In the genomic region with DNA sequence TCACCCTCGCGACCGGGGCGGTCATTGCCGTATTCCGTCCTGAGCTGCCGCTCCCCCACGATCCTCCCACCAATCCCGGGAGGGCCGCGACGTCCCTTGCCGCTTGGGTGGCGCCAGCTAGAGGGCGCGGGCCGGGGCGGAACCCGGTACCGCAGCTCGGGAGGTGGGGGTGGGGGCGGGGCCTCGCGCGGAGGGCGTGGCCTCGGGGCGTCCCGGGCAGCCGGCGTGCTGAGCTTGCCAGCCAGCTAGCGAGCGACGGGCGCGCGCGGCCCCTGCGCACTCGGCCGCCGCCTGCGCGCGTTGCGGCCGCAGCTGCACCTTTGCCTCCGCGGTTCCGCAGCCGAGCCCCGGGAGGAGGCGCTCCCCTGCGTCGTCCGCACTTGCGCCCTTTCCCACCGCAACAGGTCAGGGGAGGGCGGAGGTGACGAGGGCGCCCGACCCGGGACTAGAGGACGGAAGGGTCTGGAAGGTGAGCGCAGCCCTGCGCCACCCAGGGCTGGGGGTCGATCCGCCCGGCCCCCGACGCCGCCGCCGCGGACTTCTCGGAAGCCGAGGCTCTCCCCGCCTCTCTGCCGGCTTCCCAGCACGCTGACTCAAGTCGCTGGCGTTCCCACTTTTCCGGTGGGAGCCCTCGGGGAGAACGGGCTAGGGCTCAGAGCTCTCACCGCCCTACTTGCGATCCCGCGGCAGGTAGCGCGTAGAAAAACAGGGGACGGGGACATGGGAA, we compare ENCODE assay signal across 8 cellular contexts. TPM values are rescaled to one million over a fixed set of nuclear protein-coding genes. Genes with fewer than 3 reads are reported as not detected.
DNase-seq lines count a peak whose midpoint lies in the region; ATAC-seq, FAIRE-seq and TF ChIP-seq lines count a peak whose summit lies in the region.

A gene with protein sequence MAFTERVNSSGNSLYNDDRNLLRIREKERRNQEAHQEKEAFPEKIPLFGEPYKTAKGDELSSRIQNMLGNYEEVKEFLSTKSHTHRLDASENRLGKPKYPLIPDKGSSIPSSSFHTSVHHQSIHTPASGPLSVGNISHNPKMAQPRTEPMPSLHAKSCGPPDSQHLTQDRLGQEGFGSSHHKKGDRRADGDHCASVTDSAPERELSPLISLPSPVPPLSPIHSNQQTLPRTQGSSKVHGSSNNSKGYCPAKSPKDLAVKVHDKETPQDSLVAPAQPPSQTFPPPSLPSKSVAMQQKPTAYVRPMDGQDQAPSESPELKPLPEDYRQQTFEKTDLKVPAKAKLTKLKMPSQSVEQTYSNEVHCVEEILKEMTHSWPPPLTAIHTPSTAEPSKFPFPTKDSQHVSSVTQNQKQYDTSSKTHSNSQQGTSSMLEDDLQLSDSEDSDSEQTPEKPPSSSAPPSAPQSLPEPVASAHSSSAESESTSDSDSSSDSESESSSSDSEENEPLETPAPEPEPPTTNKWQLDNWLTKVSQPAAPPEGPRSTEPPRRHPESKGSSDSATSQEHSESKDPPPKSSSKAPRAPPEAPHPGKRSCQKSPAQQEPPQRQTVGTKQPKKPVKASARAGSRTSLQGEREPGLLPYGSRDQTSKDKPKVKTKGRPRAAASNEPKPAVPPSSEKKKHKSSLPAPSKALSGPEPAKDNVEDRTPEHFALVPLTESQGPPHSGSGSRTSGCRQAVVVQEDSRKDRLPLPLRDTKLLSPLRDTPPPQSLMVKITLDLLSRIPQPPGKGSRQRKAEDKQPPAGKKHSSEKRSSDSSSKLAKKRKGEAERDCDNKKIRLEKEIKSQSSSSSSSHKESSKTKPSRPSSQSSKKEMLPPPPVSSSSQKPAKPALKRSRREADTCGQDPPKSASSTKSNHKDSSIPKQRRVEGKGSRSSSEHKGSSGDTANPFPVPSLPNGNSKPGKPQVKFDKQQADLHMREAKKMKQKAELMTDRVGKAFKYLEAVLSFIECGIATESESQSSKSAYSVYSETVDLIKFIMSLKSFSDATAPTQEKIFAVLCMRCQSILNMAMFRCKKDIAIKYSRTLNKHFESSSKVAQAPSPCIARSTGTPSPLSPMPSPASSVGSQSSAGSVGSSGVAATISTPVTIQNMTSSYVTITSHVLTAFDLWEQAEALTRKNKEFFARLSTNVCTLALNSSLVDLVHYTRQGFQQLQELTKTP (plus strand): TSS at position 240 of the 727 bp plus-strand sequence. CDS start 13,523 bp downstream, outside the sequence.

- WGBS in pancreas, 2 donors: 0% methylated on average over 65 to 92 of the region's 92 CpGs

- DNase-seq in NCI-H1092 treated with DMSO at 0.1 percent for 48 hours (lab: John Stamatoyannopoulos, UW) (peak; percentile 84), SKM-1 (lab: John Stamatoyannopoulos, UW; ENCODE audit: unreplicated experiment) (peak; percentile 72), glutamatergic neuron (peak; percentile 82), pancreas (peak; percentile 93 to 97 (median 96)), tibial artery (peak; percentile 89 to 98)
- peak; percentile 80 to 88 for DNase-seq in activated naive CD4-positive, alpha-beta T cell treated with anti-CD3 and anti-CD28 coated beads, Interleukin-2, amount 50 U/mL, for 72 hours (ENCODE audit: low spot score in 2 of 2)

- H3K4me1 ChIP-seq in pancreas (peaks cover 26 to 37% (median 34%) of the 10 kb centered on the region in 3 donors), tibial artery (peaks cover 0 to 49% (median 28%) of the 10 kb centered on the region in 4 donors)

- FAIRE-seq in pancreas (lab: Jason Lieb, UNC): no peak

- H3K4me3 ChIP-seq in pancreas: peak within 1 kb of the TSS; percentile 75 to 96 (median 88)
- peak within 1 kb of the TSS; percentile 84 to 91 for H3K4me3 ChIP-seq in tibial artery

- H3K9me3 ChIP-seq in pancreas: no peaks in the 10 kb centered on the region
- H3K9me3 ChIP-seq in tibial artery: no peaks in the 10 kb centered on the region

- intact Hi-C loops in pancreas (cut with DNase I): loop anchor here in 1 of 3 donors (5.0 kb wide), 1 partner anchor 72 kb away; no protein-coding TSS in a partner anchor
- intact Hi-C loops in tibial artery (cut with DNase I; ENCODE audit: low total_unique reads): loop anchor here (5.0 kb wide), 1 partner anchor 72 kb away; no protein-coding TSS in a partner anchor

- H3K27ac ChIP-seq in pancreas (peak within 1 kb of the TSS; percentile 96 to 99 (median 98)), tibial artery (peak within 1 kb of the TSS; percentile 88 to 96)

- peaks cover 13 to 16% of the 10 kb centered on the region in 2 donors for H3K36me3 Mint-ChIP-seq in activated naive CD4-positive, alpha-beta T cell treated with anti-CD3 and anti-CD28 coated beads, Interleukin-2, amount 50 U/mL, for 72 hours
- no peaks in the 10 kb centered on the region for H3K36me3 Mint-ChIP-seq in glutamatergic neuron (ENCODE audit: unreplicated experiment)

- ATAC-seq in HG02610 (IDR thresholded peaks at IDR 0.05; ENCODE audit: unreplicated experiment): peak; percentile 44
- peak; percentile 70 to 71 for ATAC-seq in activated naive CD4-positive, alpha-beta T cell treated with anti-CD3 and anti-CD28 coated beads, Interleukin-2, amount 50 U/mL, for 72 hours
- ATAC-seq in pancreas: peak; percentile 80 to 88 (median 85)

- no peaks in the 10 kb centered on the region for H3K27me3 ChIP-seq in pancreas
- H3K27me3 ChIP-seq in tibial artery: no peaks in the 10 kb centered on the region

- peak within 1 kb of the TSS; percentile 87 to 93 for H3K27ac Mint-ChIP-seq in activated naive CD4-positive, alpha-beta T cell treated with anti-CD3 and anti-CD28 coated beads, Interleukin-2, amount 50 U/mL, for 72 hours
- peak within 1 kb of the TSS; percentile 39 for H3K27ac Mint-ChIP-seq in glutamatergic neuron (ENCODE audit: unreplicated experiment)

- TF ChIP-seq CTCF in glutamatergic neuron (IDR thresholded peaks at IDR 0.05; ENCODE audit: partially characterized antibody, unreplicated experiment) (no peak), pancreas (IDR thresholded peaks at IDR 0.05) (peak; percentile 15 to 45 (median 36)), tibial artery (IDR thresholded peaks at IDR 0.05) (peak; percentile 29 to 45)

- H3K36me3 ChIP-seq in pancreas (no peaks in the 10 kb centered on the region), tibial artery (peaks cover 0 to 6% (median under 1%) of the 10 kb centered on the region in 3 donors)

- H3K4me1 Mint-ChIP-seq in glutamatergic neuron (ENCODE audit: low read depth, unreplicated experiment): peaks cover 8% of the 10 kb centered on the region

- H3K9me3 Mint-ChIP-seq in activated naive CD4-positive, alpha-beta T cell treated with anti-CD3 and anti-CD28 coated beads, Interleukin-2, amount 50 U/mL, for 72 hours: no peaks in the 10 kb centered on the region
- H3K9me3 Mint-ChIP-seq in glutamatergic neuron (ENCODE audit: unreplicated experiment): peaks cover 3% of the 10 kb centered on the region

- TF ChIP-seq POLR2A in GM10847 (IDR thresholded peaks at IDR 0.05; ENCODE audit: extremely low read depth, insufficient read length): peak; percentile 93

- peak within 1 kb of the TSS; percentile 89 for H3K4me3 Mint-ChIP-seq in glutamatergic neuron (ENCODE audit: unreplicated experiment)

- H3K27me3 Mint-ChIP-seq in glutamatergic neuron (ENCODE audit: unreplicated experiment): peaks cover 8% of the 10 kb centered on the region

RNA-seq across cellular contexts. Expression of the gene that starts here (rescaled TPM):
- 10 to 100 TPM; 41.5 to 71.7 TPM for total RNA-seq in activated naive CD4-positive, alpha-beta T cell treated with anti-CD3 and anti-CD28 coated beads, Interleukin-2, amount 50 U/mL, for 72 hours
- total RNA-seq in glutamatergic neuron (ENCODE audit: unreplicated experiment): 42.5 TPM
- 10 to 100 TPM; 35.8 to 62.0 (median 40.9) TPM for total RNA-seq in pancreas
- polyA plus RNA-seq in pancreas: 10 to 100 TPM; 11.8 to 13.0 TPM

Comparison
In these comparisons a context has a peak if more than half of its experiments do, and no peak if none do; other contexts are left out.
1. Peak in every context shown above with its lines: DNase-seq, ATAC-seq, H3K4me3 ChIP-seq and H3K27ac ChIP-seq.